ENCODE assay signal across 19 cellular contexts in the genomic region with DNA sequence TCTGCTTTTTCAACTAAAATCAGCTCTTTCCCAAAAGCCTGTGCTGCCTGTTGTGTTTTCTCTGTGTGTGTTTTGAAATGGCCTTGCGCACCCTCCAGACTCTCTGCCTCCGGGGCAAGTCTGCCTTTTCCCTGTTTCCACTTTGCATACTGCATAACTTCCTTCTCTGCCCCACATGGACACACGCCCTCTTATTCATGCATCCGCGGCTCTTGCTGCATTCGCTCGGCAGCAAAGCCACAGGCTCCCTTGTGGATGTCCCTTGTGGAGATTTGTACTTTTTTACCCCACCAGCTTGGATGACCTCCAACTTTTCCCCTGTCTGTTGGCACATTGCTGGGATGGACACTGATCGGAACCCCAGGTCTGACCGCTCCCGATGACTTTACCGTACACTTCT.
DNase-seq lines count a peak whose midpoint lies in the region; ATAC-seq, FAIRE-seq and TF ChIP-seq lines count a peak whose summit lies in the region.
"Had no signal": no experiment of that assay in that cellular context is flagged by ENCODE, and none has a peak within 500 bp of the region (broad histone marks: within the 10 kb centered on the region; RNA-seq: fewer than 3 reads in every experiment).

No MANE protein-coding gene starts in this region.

- no peak overlapping the region for H3K9ac ChIP-seq in mammary epithelial cell (ENCODE audit: insufficient read depth, low read length)
- no peak overlapping the region for H3K9ac ChIP-seq in H1 (replicated peaks in 1 of 4; ENCODE audit: extremely low read depth in 1 of 4, low read depth in 3 of 4, low read length in 3 of 4)

- POLR2A ChIA-PET in MCF 10A (lab: Yijun Ruan, JAX), result interaction anchor here (0.6 to 2.7 kb wide), 14 partner anchors 15 to 313 kb away, joined by 3 to 34 read pairs (median 4); no protein-coding TSS in a partner anchor
- POLR2A ChIA-PET in H1 (lab: Charles Lee; ENCODE audit: partially characterized antibody), result no interaction called here

- H3K4me1 ChIP-seq in mammary epithelial cell (ENCODE audit: insufficient read depth, low read length), result peaks cover 15% of the 10 kb centered on the region
- H3K4me1 ChIP-seq in H1 (replicated peaks in 1 of 4; ENCODE audit: control insufficient read depth in 3 of 4, insufficient read depth in 4 of 4, low read length in 3 of 4), result peaks cover 0 to 2% (median 1%) of the 10 kb centered on the region in 4 experiments; a peak in 4 of 7 replicates
- H3K4me1 ChIP-seq: prostate gland had no signal

- H3K36me3 Mint-ChIP-seq in MCF 10A (ENCODE audit: insufficient read depth, unreplicated experiment), result no peaks in the 10 kb centered on the region
- peaks cover 3% of the 10 kb centered on the region for H3K36me3 Mint-ChIP-seq in mesothelial cell of epicardium
- H3K36me3 Mint-ChIP-seq: activated CD4-positive, alpha-beta memory T cell treated with anti-CD3 and anti-CD28 coated beads for 36 hours; brain had no signal

- H3K56ac ChIP-seq in H1 (replicated peaks; ENCODE audit: insufficient read length, low read depth, low read length), result no peak overlapping the region

- H4K20me1 ChIP-seq in mammary epithelial cell (ENCODE audit: insufficient read depth, low read length) (no peaks in the 10 kb centered on the region), H1 (replicated peaks in 1 of 2; ENCODE audit: control insufficient read depth in 1 of 2, insufficient read depth in 2 of 2, low read length in 2 of 2) (no peaks in the 10 kb centered on the region)

- no peak for TF ChIP-seq RAD21 in H1 (IDR thresholded peaks at IDR 0.05 in 1 of 2, conservative IDR thresholded peaks at IDR 0.05 in 1 of 2; ENCODE audit: low read depth in 2 of 2, low read length in 2 of 2)

- TF ChIP-seq EP300 in H1 (IDR thresholded peaks at IDR 0.05; ENCODE audit: borderline replicate concordance in 1 of 2, low read depth in 2 of 2, low read length in 2 of 2), result no peak

- H3K9me3 Mint-ChIP-seq in MCF 10A (ENCODE audit: unreplicated experiment) (no peaks in the 10 kb centered on the region), mesothelial cell of epicardium (peaks cover 30% of the 10 kb centered on the region)
- H3K9me3 Mint-ChIP-seq: activated CD4-positive, alpha-beta memory T cell treated with anti-CD3 and anti-CD28 coated beads for 36 hours had no signal

- H2BK12ac ChIP-seq in H1 (ENCODE audit: low read depth, low read length), result no peak overlapping the region

- in situ Hi-C loops in mammary epithelial cell (cut with MboI; ENCODE audit: low sequenced_read_pairs in 2 of 2), result no loop called here

- no peak overlapping the region for H4K8ac ChIP-seq in H1 (ENCODE audit: extremely low read depth, insufficient read depth, low read length)

- H3K27ac ChIP-seq in mammary epithelial cell (ENCODE audit: insufficient read depth, low read depth, low read length) (no peak overlapping the region), H1 (ENCODE audit: low read depth, low read length) (no peak overlapping the region)
- H3K27ac ChIP-seq: C4-2B, HL-60, prostate gland had no signal

- peak overlapping the region; percentile 45 for H3K4me3 Mint-ChIP-seq in MCF 10A (ENCODE audit: unreplicated experiment)
- H3K4me3 Mint-ChIP-seq in mesothelial cell of epicardium, result no peak overlapping the region
- H3K4me3 Mint-ChIP-seq: activated CD4-positive, alpha-beta memory T cell treated with anti-CD3 and anti-CD28 coated beads for 36 hours; activated T-cell treated with anti-CD3 and anti-CD28 coated beads, Interleukin-2, amount 50 U/mL, for 4 hours; brain had no signal

- H3K4ac ChIP-seq in H1 (replicated peaks; ENCODE audit: insufficient read length, low read depth, low read length), result no peak overlapping the region

- H3K9me3 ChIP-seq in mammary epithelial cell (replicated peaks; ENCODE audit: insufficient read depth, low read length), result no peaks in the 10 kb centered on the region
- H3K9me3 ChIP-seq in H1 (ENCODE audit: insufficient read depth in 2 of 2, low read depth in 1 of 2, low read length in 1 of 2), result peaks cover 15 to 21% of the 10 kb centered on the region in 2 experiments; a peak in 3 of 4 replicates
- H3K9me3 ChIP-seq: prostate gland had no signal

- no peak for TF ChIP-seq CTCF in MCF 10A (IDR thresholded peaks at IDR 0.05; ENCODE audit: unreplicated experiment)
- TF ChIP-seq CTCF in mammary epithelial cell (conservative IDR thresholded peaks at IDR 0.05 in 1 of 2, IDR thresholded peaks at IDR 0.05 in 1 of 2; ENCODE audit: extremely low read depth in 1 of 2, insufficient read depth in 1 of 2, low read depth in 1 of 2, low read length in 2 of 2), result no peak
- no peak for TF ChIP-seq CTCF in H1 (IDR thresholded peaks at IDR 0.05; ENCODE audit: control extremely low read depth in 1 of 3, insufficient read depth in 1 of 3, low read depth in 1 of 3, low read length in 3 of 3)
- TF ChIP-seq CTCF in mesothelial cell of epicardium (IDR thresholded peaks at IDR 0.05; ENCODE audit: unreplicated experiment), result no peak

- H2AFZ ChIP-seq in mammary epithelial cell (ENCODE audit: low read depth, low read length), result no peak overlapping the region
- H2AFZ ChIP-seq in H1 (ENCODE audit: low read length), result 0 out of 2 replicates have a peak overlapping the region, but pooled peaks have one; percentile 5

- H2BK15ac ChIP-seq in H1 (ENCODE audit: low read length), result no peak overlapping the region

- H4K91ac ChIP-seq in H1 (replicated peaks; ENCODE audit: insufficient read length, low read length), result no peak overlapping the region

- no peak for ATAC-seq in HG03354 (IDR thresholded peaks at IDR 0.05; ENCODE audit: poor library complexity, severe bottlenecking, unreplicated experiment)
- ATAC-seq: activated naive CD4-positive, alpha-beta T cell treated with anti-CD3 and anti-CD28 coated beads, Interleukin-2, amount 50 U/mL, for 72 hours; activated T-cell treated with anti-CD3 and anti-CD28 coated beads, Interleukin-2, amount 50 U/mL, for 4 hours; HCT116 had no signal

- dilution Hi-C loops in mammary epithelial cell (cut with HindIII; ENCODE audit: low sequenced_read_pairs), result no loop called here

- H3K18ac ChIP-seq in H1 (ENCODE audit: extremely low read depth, low read length), result no peak overlapping the region

- no peak overlapping the region for H3K14ac ChIP-seq in H1 (ENCODE audit: insufficient read length)

- H3K79me2 ChIP-seq in mammary epithelial cell (ENCODE audit: insufficient read depth, low read length) (no peaks in the 10 kb centered on the region), H1 (ENCODE audit: control insufficient read depth in 1 of 2, insufficient read depth in 2 of 2, low read length in 2 of 2) (no peaks in the 10 kb centered on the region)

- no peak overlapping the region for H3K23ac ChIP-seq in H1 (ENCODE audit: insufficient read length)

- no peaks in the 10 kb centered on the region for H3K36me3 ChIP-seq in mammary epithelial cell (ENCODE audit: insufficient read depth, low read length)
- no peaks in the 10 kb centered on the region for H3K36me3 ChIP-seq in H1 (ENCODE audit: control insufficient read depth in 2 of 4, insufficient read depth in 4 of 4, low read length in 3 of 4)
- H3K36me3 ChIP-seq: prostate gland had no signal

- peak overlapping the region; percentile 61; the same call in 1 of the 2 replicates for H2BK20ac ChIP-seq in H1 (ENCODE audit: low read length)

- H3K4me3 ChIP-seq in mammary epithelial cell (replicated peaks in 1 of 3; ENCODE audit: insufficient read depth in 1 of 3, low read depth in 2 of 3, low read length in 3 of 3) (no peak overlapping the region), H1 (ENCODE audit: extremely low read depth in 1 of 4, insufficient read depth in 2 of 4, low read depth in 3 of 4, low read length in 4 of 4) (no peak overlapping the region)
- H3K4me3 ChIP-seq: prostate gland had no signal

- intact Hi-C loops in MCF 10A (cut with micrococcal nuclease) (loop anchor here (5.0 kb wide), 1 partner anchor 68 kb away; no protein-coding TSS in a partner anchor), mammary epithelial cell (cut with micrococcal nuclease) (no loop called here)

- no peaks in the 10 kb centered on the region for H3K79me1 ChIP-seq in H1 (ENCODE audit: low read depth, low read length)

- no peak for TF ChIP-seq POLR2A in H1 (IDR thresholded peaks at IDR 0.05; ENCODE audit: control extremely low read depth in 1 of 2, low read depth in 2 of 2, low read length in 2 of 2)

- BruUV-seq in MCF 10A (replicated peaks; lab: Mats Ljungman, UMichigan), result no TSS peak
- BruUV-seq in mammary epithelial cell (replicated peaks; lab: Mats Ljungman, UMichigan), result no TSS peak

- 0 out of 2 replicates have a peak overlapping the region, but pooled peaks have one; percentile 8 for H2BK5ac ChIP-seq in H1 (ENCODE audit: low read depth, low read length)

- no peaks in the 10 kb centered on the region for H3K27me3 Mint-ChIP-seq in MCF 10A (ENCODE audit: insufficient read depth, unreplicated experiment)
- no peaks in the 10 kb centered on the region for H3K27me3 Mint-ChIP-seq in mesothelial cell of epicardium (ENCODE audit: low read depth)
- H3K27me3 Mint-ChIP-seq: activated CD4-positive, alpha-beta memory T cell treated with anti-CD3 and anti-CD28 coated beads for 36 hours had no signal

- H3K23me2 ChIP-seq in H1 (ENCODE audit: low read depth, low read length), result no peaks in the 10 kb centered on the region

- no peak overlapping the region for H3K4me2 ChIP-seq in mammary epithelial cell (ENCODE audit: insufficient read depth, low read depth, low read length)
- no peak overlapping the region for H3K4me2 ChIP-seq in H1 (ENCODE audit: insufficient read depth in 1 of 2, low read depth in 2 of 2, low read length in 2 of 2)

- H2AK5ac ChIP-seq in H1 (ENCODE audit: low read depth, low read length), result no peak overlapping the region

- no peak for FAIRE-seq in H1 (lab: Jason Lieb, UNC)
- FAIRE-seq: GM19239 had no signal

- H3K27me3 ChIP-seq in mammary epithelial cell (ENCODE audit: insufficient read depth, low read length) (no peaks in the 10 kb centered on the region), H1 (replicated peaks in 1 of 4; ENCODE audit: control insufficient read depth in 3 of 4, extremely low read depth in 1 of 4, insufficient read depth in 3 of 4, low read length in 3 of 4) (no peaks in the 10 kb centered on the region)

- H4K5ac ChIP-seq in H1 (ENCODE audit: insufficient read length, low read depth, low read length), result no peak overlapping the region

- H3K4me1 Mint-ChIP-seq in MCF 10A (ENCODE audit: insufficient read depth, unreplicated experiment) (peaks cover 38% of the 10 kb centered on the region), mesothelial cell of epicardium (peaks cover 38% of the 10 kb centered on the region)

- no peak overlapping the region for H2BK120ac ChIP-seq in H1 (replicated peaks; ENCODE audit: low read depth, low read length)

- H3K27ac Mint-ChIP-seq in MCF 10A (ENCODE audit: low read depth, unreplicated experiment), result peak overlapping the region; percentile 11
- H3K27ac Mint-ChIP-seq in mesothelial cell of epicardium, result peak overlapping the region; percentile 30
- H3K27ac Mint-ChIP-seq: activated CD4-positive, alpha-beta memory T cell treated with anti-CD3 and anti-CD28 coated beads for 36 hours; activated naive CD4-positive, alpha-beta T cell treated with anti-CD3 and anti-CD28 coated beads, Interleukin-2, amount 50 U/mL, for 72 hours had no signal

- CTCF ChIA-PET in MCF 10A (lab: Yijun Ruan, JAX) (interaction anchor here (0.8 to 2.5 kb wide), 10 partner anchors 8 to 967 kb away, joined by 3 to 11 read pairs (median 4); no protein-coding TSS in a partner anchor), mammary epithelial cell (lab: Charles Lee; ENCODE audit: low non-redundant PET) (no interaction called here), H1 (lab: Charles Lee; ENCODE audit: partially characterized antibody) (interaction anchor here (0.5 to 2.0 kb wide), 3 partner anchors 10 to 1787 kb away, joined by 3 to 6 read pairs (median 3); no protein-coding TSS in a partner anchor)

- WGBS in mammary epithelial cell (ENCODE audit: low coverage, missing lambda C conversion rate), result 92% methylated on average over 11 of the region's 11 CpGs
- 91% methylated on average over 11 of the region's 11 CpGs; no CpG with 5 or more reads in 1 of the 2 experiments for WGBS in H1 (ENCODE audit: extremely low coverage in 1 of 2, insufficient coverage in 1 of 2, insufficient read length in 1 of 2, insufficient replicate concordance in 2 of 2, low coverage in 1 of 2, low lambda C conversion rate in 2 of 2, missing lambda C conversion rate in 1 of 2), 2 experiments

- DNase-seq in MCF 10A (ENCODE audit: unreplicated experiment) (peak; percentile 90), mammary epithelial cell (no peak), H1 (ENCODE audit: low read depth in 1 of 2, low spot score in 2 of 2) (no peak), mesothelial cell of epicardium (ENCODE audit: low spot score in 2 of 2, unreplicated experiment in 2 of 2) (no peak), NCI-H446 (lab: John Stamatoyannopoulos, UW) (no peak), medulla oblongata (ENCODE audit: extremely low spot score) (no peak)
- DNase-seq in activated CD4-positive, CD25-positive, alpha-beta regulatory T cell treated with anti-CD3 and anti-CD28 coated beads, Interleukin-2, amount 50 U/mL, for 72 hours, result no peak
- DNase-seq: 8988T; activated CD4-positive, alpha-beta memory T cell treated with anti-CD3 and anti-CD28 coated beads for 36 hours; activated T-cell treated with anti-CD3 and anti-CD28 coated beads, Interleukin-2, amount 50 U/mL, for 4 hours; RPMI8226 had no signal
